In the genomic region with DNA sequence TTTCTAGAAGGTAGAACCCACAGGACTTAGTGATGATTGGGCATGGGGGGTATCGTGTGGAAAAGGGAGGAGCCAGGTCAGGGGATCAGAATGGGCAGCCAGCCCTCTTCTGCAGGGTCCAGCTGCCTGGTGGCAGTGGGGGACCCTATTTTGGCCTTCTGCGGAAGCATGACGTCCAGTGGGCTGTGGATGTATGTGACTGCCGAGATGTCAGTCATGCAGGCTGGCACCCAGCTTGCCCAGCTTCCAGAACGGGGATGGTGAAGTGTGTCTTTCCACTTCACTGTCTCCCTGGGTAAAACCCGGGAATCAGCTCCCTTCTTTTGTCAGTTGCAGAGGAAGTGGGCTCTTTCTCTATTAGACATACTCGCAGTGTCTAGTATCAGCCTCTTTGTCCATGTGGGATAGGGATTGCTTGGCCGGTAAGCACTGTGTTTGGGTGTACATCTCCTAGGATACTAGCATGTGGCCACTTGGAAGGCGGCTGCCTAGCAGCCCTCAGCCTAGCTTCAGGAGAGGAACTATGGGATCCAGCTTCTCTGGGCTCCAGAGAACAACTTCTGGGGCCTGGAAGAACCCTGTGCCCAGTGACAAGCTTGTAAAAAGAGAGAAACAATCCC, we compare ENCODE assay signal across 18 cellular contexts. TPM values are rescaled to one million over a fixed set of nuclear protein-coding genes. Genes with fewer than 3 reads are reported as not detected.
DNase-seq lines count a peak whose midpoint lies in the region; ATAC-seq and TF ChIP-seq lines count a peak whose summit lies in the region.
"Had no signal": no experiment of that assay in that cellular context is flagged by ENCODE, and none has a peak within 500 bp of the region (broad histone marks: within the 10 kb centered on the region; RNA-seq: fewer than 3 reads in every experiment).

No MANE protein-coding gene starts in this region.

- H3K9me3 ChIP-seq in H9 (ENCODE audit: control insufficient read depth, low read depth, low read length), result no peaks in the 10 kb centered on the region
- no peaks in the 10 kb centered on the region for H3K9me3 ChIP-seq in trophoblast cell (ENCODE audit: insufficient read depth, low read depth, low read length)
- H3K9me3 ChIP-seq: BLaER1 treated with 17β-estradiol and CSF1 and Interleukin-3, amounts not matched to agents 10 nM and 100 nM; MG63 had no signal

- no CpG with 5 or more reads among the region's 9 CpGs for WGBS in H9 (ENCODE audit: extremely low coverage, insufficient read length, low lambda C conversion rate)
- no CpG with 5 or more reads among the region's 9 CpGs for WGBS in trophoblast cell (ENCODE audit: extremely low coverage, insufficient coverage, insufficient read length)

- no peak for ATAC-seq in HG03378 (IDR thresholded peaks at IDR 0.05; ENCODE audit: unreplicated experiment)
- ATAC-seq: activated naive CD8-positive, alpha-beta T cell treated with anti-CD3 and anti-CD28 coated beads, Interleukin-2, amount 50 U/mL, for 24 hours had no signal

- H3K27ac ChIP-seq in H9 (ENCODE audit: insufficient read length, low read depth, low read length), result no peak overlapping the region
- peak overlapping the region; percentile 88 for H3K27ac ChIP-seq in caudate nucleus (ENCODE audit: low read depth, low read length)
- H3K27ac ChIP-seq in trophoblast cell (ENCODE audit: low read depth, low read length), result no peak overlapping the region
- H3K27ac ChIP-seq: BLaER1 treated with 17β-estradiol and CSF1 and Interleukin-3, amounts not matched to agents 10 nM and 100 nM; epithelial cell of prostate had no signal

- H3K4me3 ChIP-seq in trophoblast cell (ENCODE audit: low read depth, low read length), result no peak overlapping the region
- H3K4me3 ChIP-seq: BLaER1 treated with 17β-estradiol and CSF1 and Interleukin-3, amounts not matched to agents 10 nM and 100 nM; MG63 had no signal

- no peak overlapping the region; a peak in 2 of 5 replicates for H3K4me3 Mint-ChIP-seq in H9
- H3K4me3 Mint-ChIP-seq: activated CD4-positive, alpha-beta T cell treated with anti-CD3 and anti-CD28 coated beads, Interleukin-2, amount 10 ng/mL, durations not matched to agents 24 days and 14 days; activated naive CD8-positive, alpha-beta T cell treated with anti-CD3 and anti-CD28 coated beads, Interleukin-2, amount 50 U/mL, for 24 hours had no signal

- DNase-seq in H9 (peak; percentile 19), caudate nucleus (lab: John Stamatoyannopoulos, UW) (peak in 10 of 61 donors; percentile 12 to 53 (median 33)), hepatic stellate cell (ENCODE audit: low spot score) (peak; percentile 31), posterior vena cava (ENCODE audit: low spot score) (peak; percentile 59), NOMO-1 (lab: John Stamatoyannopoulos, UW; ENCODE audit: unreplicated experiment in 2 of 2) (no peak), trophoblast cell (no peak)
- DNase-seq in central memory CD4-positive, alpha-beta T cell, result no peak
- DNase-seq: activated CD4-positive, alpha-beta T cell treated with anti-CD3 and anti-CD28 coated beads, Interleukin-2, amount 10 ng/mL, durations not matched to agents 24 days and 14 days; activated naive CD8-positive, alpha-beta T cell treated with anti-CD3 and anti-CD28 coated beads, Interleukin-2, amount 50 U/mL, for 24 hours; activated T-cell treated with anti-CD3 and anti-CD28 coated beads for 4 hours; MG63; NCI-H2081 treated with DMSO at 0.1 percent for 48 hours; SHP77; stimulated activated naive CD4-positive, alpha-beta T cell treated with Interleukin-2 at 50 U/mL for 16 hours; T1000 had no signal

- intact Hi-C loops in posterior vena cava (cut with DNase I), result no loop called here

- H3K18ac ChIP-seq in H9 (ENCODE audit: insufficient read length, low read depth, low read length) (no peak overlapping the region), trophoblast cell (ENCODE audit: low read length) (no peak overlapping the region)

- H4K91ac ChIP-seq in H9 (ENCODE audit: insufficient read length, low read depth, low read length) (no peak overlapping the region), trophoblast cell (ENCODE audit: low read depth, low read length) (no peak overlapping the region)

- no peaks in the 10 kb centered on the region for H3K9me3 Mint-ChIP-seq in H9
- H3K9me3 Mint-ChIP-seq: activated CD4-positive, alpha-beta T cell treated with anti-CD3 and anti-CD28 coated beads, Interleukin-2, amount 10 ng/mL, durations not matched to agents 24 days and 14 days; activated naive CD8-positive, alpha-beta T cell treated with anti-CD3 and anti-CD28 coated beads, Interleukin-2, amount 50 U/mL, for 24 hours had no signal

- no peaks in the 10 kb centered on the region for H3K79me1 ChIP-seq in H9 (ENCODE audit: insufficient read depth, low read depth, low read length, poor library complexity, severe bottlenecking)
- H3K79me1 ChIP-seq in trophoblast cell (ENCODE audit: low read length), result peaks cover 2% of the 10 kb centered on the region

- H2BK5ac ChIP-seq in H9 (ENCODE audit: insufficient read length, low read length), result no peak overlapping the region
- no peak overlapping the region for H2BK5ac ChIP-seq in trophoblast cell (ENCODE audit: low read depth, low read length, poor library complexity)

- H4K12ac ChIP-seq in trophoblast cell (ENCODE audit: low read depth, low read length), result no peak overlapping the region

- H3K14ac ChIP-seq in H9 (ENCODE audit: insufficient read depth, low read length), result no peak overlapping the region
- no peak overlapping the region for H3K14ac ChIP-seq in trophoblast cell (ENCODE audit: low read length)

- no peaks in the 10 kb centered on the region for H3K36me3 ChIP-seq in trophoblast cell (ENCODE audit: control insufficient read depth in 1 of 2, insufficient read depth in 2 of 2, low read length in 2 of 2)
- H3K36me3 ChIP-seq: BLaER1 treated with 17β-estradiol and CSF1 and Interleukin-3, amounts not matched to agents 10 nM and 100 nM; MG63 had no signal

- peaks cover 53% of the 10 kb centered on the region for H3K27me3 Mint-ChIP-seq in H9 (ENCODE audit: low read depth)

- no peaks in the 10 kb centered on the region for H4K20me1 ChIP-seq in H9 (ENCODE audit: control insufficient read depth, insufficient read depth, insufficient read length)

- H3K9ac ChIP-seq in H9 (ENCODE audit: extremely low read depth, insufficient read length, low read length), result no peak overlapping the region
- H3K9ac ChIP-seq in trophoblast cell (ENCODE audit: low read length), result no peak overlapping the region
- H3K9ac ChIP-seq: BLaER1 treated with 17β-estradiol and CSF1 and Interleukin-3, amounts not matched to agents 10 nM and 100 nM had no signal

- TF ChIP-seq CTCF in H9 (conservative IDR thresholded peaks at IDR 0.05), result no peak

- no peaks in the 10 kb centered on the region for H3K79me2 ChIP-seq in H9 (ENCODE audit: insufficient read depth, low read length)
- no peaks in the 10 kb centered on the region for H3K79me2 ChIP-seq in trophoblast cell (ENCODE audit: control insufficient read depth, insufficient read depth, low read length, poor library complexity)

- H4K8ac ChIP-seq in H9 (replicated peaks; ENCODE audit: insufficient read length, low read depth, low read length) (no peak overlapping the region), trophoblast cell (ENCODE audit: low read depth, low read length) (no peak overlapping the region)

- no peak overlapping the region for H3K56ac ChIP-seq in H9 (ENCODE audit: insufficient read length, low read depth, low read length)

- no peak overlapping the region for H3K4me2 ChIP-seq in H9 (ENCODE audit: insufficient read depth, insufficient read length, low read length)
- H3K4me2 ChIP-seq in trophoblast cell (ENCODE audit: low read length), result no peak overlapping the region

- peaks cover 8% of the 10 kb centered on the region for H3K23me2 ChIP-seq in H9 (ENCODE audit: insufficient read length, low read depth, low read length, poor library complexity, severe bottlenecking)

- no peaks in the 10 kb centered on the region; a peak in 1 of 7 replicates for H3K36me3 Mint-ChIP-seq in H9 (ENCODE audit: insufficient read depth in 1 of 3, low read depth in 3 of 3)

- no peak overlapping the region for H2AFZ ChIP-seq in H9 (ENCODE audit: low read length)
- H2AFZ ChIP-seq in trophoblast cell (ENCODE audit: insufficient read depth, low read length, poor library complexity), result no peak overlapping the region

- peaks cover 5% of the 10 kb centered on the region; the same call in 1 of the 2 replicates for H3K27me3 ChIP-seq in H9 (ENCODE audit: insufficient read depth, low read length)
- H3K27me3 ChIP-seq in trophoblast cell (ENCODE audit: insufficient read depth, low read length), result peaks cover 15% of the 10 kb centered on the region
- H3K27me3 ChIP-seq: MG63 had no signal

- H2AK5ac ChIP-seq in H9 (ENCODE audit: insufficient read length, low read length) (no peak overlapping the region), trophoblast cell (ENCODE audit: low read length) (no peak overlapping the region)

- no peak overlapping the region for H2BK15ac ChIP-seq in H9 (ENCODE audit: low read depth, low read length)

- H4K5ac ChIP-seq in H9 (ENCODE audit: insufficient read length, low read depth, low read length), result no peak overlapping the region

- H2BK12ac ChIP-seq in H9 (ENCODE audit: insufficient read length, low read depth, low read length) (no peak overlapping the region), trophoblast cell (ENCODE audit: low read length) (no peak overlapping the region)

- H3K23ac ChIP-seq in H9 (ENCODE audit: insufficient read length, low read depth, low read length) (no peak overlapping the region), trophoblast cell (ENCODE audit: low read length) (no peak overlapping the region)

- H2BK20ac ChIP-seq in H9 (ENCODE audit: low read depth, low read length, poor library complexity, severe bottlenecking), result no peak overlapping the region

- H3K27ac Mint-ChIP-seq in H9, result no peak overlapping the region
- H3K27ac Mint-ChIP-seq: activated CD4-positive, alpha-beta T cell treated with anti-CD3 and anti-CD28 coated beads, Interleukin-2, amount 10 ng/mL, durations not matched to agents 24 days and 14 days; activated naive CD8-positive, alpha-beta T cell treated with anti-CD3 and anti-CD28 coated beads, Interleukin-2, amount 50 U/mL, for 24 hours had no signal

- no peaks in the 10 kb centered on the region; the same call in 1 of the 2 replicates for H3K4me1 ChIP-seq in H9 (ENCODE audit: insufficient read depth, low read length)
- H3K4me1 ChIP-seq in trophoblast cell (ENCODE audit: control insufficient read depth in 1 of 2, insufficient read depth in 2 of 2, low read length in 2 of 2), result peaks cover 13 to 19% of the 10 kb centered on the region in 2 experiments

- H3K4ac ChIP-seq in H9 (ENCODE audit: low read depth, low read length) (no peak overlapping the region), trophoblast cell (ENCODE audit: low read depth, low read length) (no peak overlapping the region)

- H3K4me1 Mint-ChIP-seq in H9, result peaks cover 29 to 40% of the 10 kb centered on the region in 2 experiments

- H2BK120ac ChIP-seq in H9 (ENCODE audit: low read depth, low read length, poor library complexity, severe bottlenecking), result no peak overlapping the region
- no peak overlapping the region for H2BK120ac ChIP-seq in trophoblast cell (ENCODE audit: insufficient read depth, low read length, poor library complexity)

- H3T11ph ChIP-seq in H9 (ENCODE audit: low read length), result no peak overlapping the region

RNA-seq across cellular contexts. Expression of a gene that starts 51.4 kb away (rescaled TPM):
- 2.2 and 2.3 TPM in 2 replicates for total RNA-seq in H9 (2021)
- total RNA-seq in posterior vena cava, result under 1 TPM in 1 of 2 donors, not detected in 1; 0.19 TPM
- polyA plus RNA-seq in trophoblast cell (2013), result 0.22 and 0.25 TPM in 2 replicates

Comparison
In these comparisons a context has a peak if more than half of its experiments do, and no peak if none do; other contexts are left out.
1. DNase-seq: peak in H9 (single experiment), hepatic stellate cell (single experiment) and posterior vena cava (single experiment); none in NOMO-1 (0 of 2), trophoblast cell (0 of 2) and central memory CD4-positive, alpha-beta T cell (single experiment).